ENCODE assay signal across 8 cellular contexts in genomic region chr6:118894425-118895240, GRCh38. TPM values are rescaled to one million over a fixed set of nuclear protein-coding genes. Genes with fewer than 3 reads are reported as not detected.
DNase-seq lines count a peak whose midpoint lies in the region; ATAC-seq and TF ChIP-seq lines count a peak whose summit lies in the region.

No MANE protein-coding gene starts in this region.

- H2BK120ac ChIP-seq in trophoblast cell (ENCODE audit: insufficient read depth, low read length, poor library complexity): peak overlapping the region; percentile 93

- TF ChIP-seq POLR2A in upper lobe of left lung (IDR thresholded peaks at IDR 0.05): peak in 2 of 4 donors; percentile 50 to 64

- peak overlapping the region; percentile 95 for H4K91ac ChIP-seq in trophoblast cell (ENCODE audit: low read depth, low read length)

- H3K4me3 Mint-ChIP-seq in activated naive CD8-positive, alpha-beta T cell: peak overlapping the region; percentile 97

- peak overlapping the region; percentile 94 for H4K12ac ChIP-seq in trophoblast cell (ENCODE audit: low read depth, low read length)

- peaks cover 14% of the 10 kb centered on the region for H3K79me1 ChIP-seq in trophoblast cell (ENCODE audit: low read length)

- H2BK5ac ChIP-seq in trophoblast cell (ENCODE audit: low read depth, low read length, poor library complexity): peak overlapping the region; percentile 98

- no peaks in the 10 kb centered on the region for H3K9me3 ChIP-seq in cardiac muscle cell (ENCODE audit: low read depth)
- no peaks in the 10 kb centered on the region for H3K9me3 ChIP-seq in trophoblast cell (ENCODE audit: insufficient read depth, low read depth, low read length)
- no peaks in the 10 kb centered on the region for H3K9me3 ChIP-seq in upper lobe of left lung

- no CpG with 5 or more reads among the region's 99 CpGs for WGBS in trophoblast cell (ENCODE audit: extremely low coverage, insufficient coverage, insufficient read length)
- 0% methylated on average over 6 to 48 of the region's 99 CpGs for WGBS in upper lobe of left lung, 2 donors

- peak overlapping the region; percentile 56 for H3K4me2 ChIP-seq in trophoblast cell (ENCODE audit: low read length)

- H3K27me3 ChIP-seq in HL-60 (ENCODE audit: insufficient read depth, poor library complexity, severe bottlenecking) (no peaks in the 10 kb centered on the region), cardiac muscle cell (no peaks in the 10 kb centered on the region), trophoblast cell (ENCODE audit: insufficient read depth, low read length) (no peaks in the 10 kb centered on the region), upper lobe of left lung (no peaks in the 10 kb centered on the region)

- no peak overlapping the region for H3K23ac ChIP-seq in trophoblast cell (ENCODE audit: low read length)

- peak; percentile 38 for ATAC-seq in GM19467 (IDR thresholded peaks at IDR 0.05; ENCODE audit: unreplicated experiment)
- ATAC-seq in upper lobe of left lung (ENCODE audit: low FRiP score in 2 of 2): peak; percentile 52 to 79

- peak overlapping the region; percentile 39 for H2BK12ac ChIP-seq in trophoblast cell (ENCODE audit: low read length)

- peaks cover 13% of the 10 kb centered on the region for H3K36me3 Mint-ChIP-seq in activated naive CD8-positive, alpha-beta T cell

- peaks cover 67% of the 10 kb centered on the region for H3K4me1 Mint-ChIP-seq in activated naive CD8-positive, alpha-beta T cell (ENCODE audit: low read depth)

- peak overlapping the region; percentile 98 for H3K9ac ChIP-seq in trophoblast cell (ENCODE audit: low read length)

- DNase-seq in D341Med (ENCODE audit: low spot score) (peak; percentile 84), HL-60 (ENCODE audit: low read depth in 1 of 2, low spot score in 1 of 2) (peak; percentile 26 to 43), SK-N-DZ (ENCODE audit: low spot score) (peak; percentile 52), cardiac muscle cell (ENCODE audit: low read depth in 1 of 2, low spot score in 1 of 2) (peak; percentile 79 to 81), trophoblast cell (peak; percentile 51 to 77), upper lobe of left lung (peak; percentile 58 to 95)

- no peaks in the 10 kb centered on the region for H3K9me3 Mint-ChIP-seq in activated naive CD8-positive, alpha-beta T cell (ENCODE audit: low read depth)

- H3K27me3 Mint-ChIP-seq in activated naive CD8-positive, alpha-beta T cell: no peaks in the 10 kb centered on the region

- peaks cover 16% of the 10 kb centered on the region for H3K79me2 ChIP-seq in trophoblast cell (ENCODE audit: control insufficient read depth, insufficient read depth, low read length, poor library complexity)

- no peak for TF ChIP-seq EP300 in upper lobe of left lung (IDR thresholded peaks at IDR 0.05)

- H2AK5ac ChIP-seq in trophoblast cell (ENCODE audit: low read length): peak overlapping the region; percentile 94

- H3K36me3 ChIP-seq in cardiac muscle cell (no peaks in the 10 kb centered on the region), trophoblast cell (ENCODE audit: control insufficient read depth in 1 of 2, insufficient read depth in 2 of 2, low read length in 2 of 2) (peaks cover 4 to 6% of the 10 kb centered on the region in 2 experiments), upper lobe of left lung (no peaks in the 10 kb centered on the region)

- H2AFZ ChIP-seq in trophoblast cell (ENCODE audit: insufficient read depth, low read length, poor library complexity): peak overlapping the region; percentile 26

- H4K8ac ChIP-seq in trophoblast cell (ENCODE audit: low read depth, low read length): peak overlapping the region; percentile 89

- no peak for TF ChIP-seq CTCF in HL-60 (IDR thresholded peaks at IDR 0.05; ENCODE audit: insufficient read depth, low read length)
- no peak for TF ChIP-seq CTCF in cardiac muscle cell (IDR thresholded peaks at IDR 0.05; ENCODE audit: low read depth, low read length)
- peak in 2 of 6 experiments; percentile 9 to 48 for TF ChIP-seq CTCF in upper lobe of left lung (IDR thresholded peaks at IDR 0.05)

- H3K27ac ChIP-seq in HL-60 (replicated peaks) (peak overlapping the region; percentile 93), cardiac muscle cell (peak overlapping the region; percentile 93), trophoblast cell (ENCODE audit: low read depth, low read length) (peak overlapping the region; percentile 95), upper lobe of left lung (peak overlapping the region; percentile 93 to 98 (median 95))

- peak overlapping the region; percentile 97 for H3K27ac Mint-ChIP-seq in activated naive CD8-positive, alpha-beta T cell

- H3K4me1 ChIP-seq in cardiac muscle cell (ENCODE audit: low read depth) (peaks cover 23% of the 10 kb centered on the region), trophoblast cell (ENCODE audit: control insufficient read depth in 1 of 2, insufficient read depth in 2 of 2, low read length in 2 of 2) (peaks cover 0 to 3% of the 10 kb centered on the region in 2 experiments), upper lobe of left lung (peaks cover 34 to 53% (median 50%) of the 10 kb centered on the region in 4 donors)

- peak overlapping the region; percentile 83 for H3K4ac ChIP-seq in trophoblast cell (ENCODE audit: low read depth, low read length)

- H3K4me3 ChIP-seq in HL-60 (replicated peaks; ENCODE audit: insufficient read depth, low read length) (peak overlapping the region; percentile 72), cardiac muscle cell (peak overlapping the region; percentile 57), trophoblast cell (ENCODE audit: low read depth, low read length) (peak overlapping the region; percentile 99), upper lobe of left lung (peak overlapping the region; percentile 57 to 91 (median 74))

- peak overlapping the region; percentile 100 for H3K18ac ChIP-seq in trophoblast cell (ENCODE audit: low read length)

- H3K14ac ChIP-seq in trophoblast cell (ENCODE audit: low read length): peak overlapping the region; percentile 96

RNA-seq across cellular contexts. Expression of gene ASF1A, which starts 0.7 kb away (rescaled TPM):
- 38.1 and 39.2 TPM in 2 replicates for polyA plus RNA-seq in SK-N-DZ (2014; cell fraction: cytosol; rRNA removed)
- 24.1 and 25.6 TPM in 2 replicates for polyA plus RNA-seq in SK-N-DZ (2014; cell fraction: nucleus; rRNA removed)
- total RNA-seq in cardiac muscle cell (9.3 and 11.6 TPM in 2 replicates), upper lobe of left lung (10 to 100 TPM; 12.8 to 22.3 (median 19.1) TPM)
- 27.9 and 41.2 TPM in 2 replicates for polyA plus RNA-seq in cardiac muscle cell
- polyA plus RNA-seq in trophoblast cell (2013): 24.0 and 24.7 TPM in 2 replicates

RNA-seq across cellular contexts. Expression of gene MCM9, which starts 40.3 kb away (rescaled TPM):
- 9.8 and 13.4 TPM in 2 replicates for polyA plus RNA-seq in SK-N-DZ (2014; cell fraction: cytosol; rRNA removed)
- 38.9 and 41.2 TPM in 2 replicates for polyA plus RNA-seq in SK-N-DZ (2014; cell fraction: nucleus; rRNA removed)
- total RNA-seq in cardiac muscle cell (6.4 and 10.1 TPM in 2 replicates), upper lobe of left lung (10 to 100 TPM; 19.9 to 62.9 (median 21.5) TPM)
- 7.0 and 14.0 TPM in 2 replicates for polyA plus RNA-seq in cardiac muscle cell
- 4.6 and 5.0 TPM in 2 replicates for polyA plus RNA-seq in trophoblast cell (2013)

Comparison
In these comparisons a context has a peak if more than half of its experiments do, and no peak if none do; other contexts are left out.
1. Peak in every context shown above with its lines: DNase-seq, ATAC-seq, H3K4me3 ChIP-seq and H3K27ac ChIP-seq.